10 cellular contexts compared by ENCODE assay signal in the genomic region with DNA sequence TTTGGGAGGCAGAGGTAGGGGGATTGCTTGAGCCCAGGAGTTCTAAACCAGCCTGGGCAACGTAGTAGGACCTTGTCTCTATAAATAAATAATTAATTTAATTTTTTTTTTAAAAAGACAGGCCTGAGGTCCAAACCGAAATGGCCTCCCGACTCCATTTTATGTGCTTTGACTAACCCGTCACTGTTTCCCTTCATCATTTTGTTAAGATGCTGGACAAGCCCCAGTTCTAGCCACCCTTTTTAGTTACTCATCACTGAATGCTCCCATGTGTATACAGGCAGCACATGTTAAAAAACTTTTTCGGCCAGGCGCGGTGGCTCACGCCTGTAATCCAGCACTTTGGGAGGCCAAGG.
A peak's percentile ranks its signal among the peaks of the same experiment; 100 is the strongest.
DNase-seq lines count a peak whose midpoint lies in the region; ATAC-seq and TF ChIP-seq lines count a peak whose summit lies in the region.
"Had no signal": no experiment of that assay in that cellular context is flagged by ENCODE, and none has a peak within 500 bp of the region (broad histone marks: within the 10 kb centered on the region; RNA-seq: fewer than 3 reads in every experiment).

No MANE protein-coding gene starts in this region.

- no peaks in the 10 kb centered on the region for H3K79me2 ChIP-seq in KMS-11 (ENCODE audit: insufficient read depth, low read depth)

- H3K9ac ChIP-seq in KMS-11: no peak overlapping the region

- POLR2A ChIA-PET in CD8-positive, alpha-beta memory T cell (lab: Charles Lee): interaction anchor here (1.4 kb wide), 1 partner anchor 15 kb away, joined by 4 read pairs; no protein-coding TSS in a partner anchor

- peaks cover 27% of the 10 kb centered on the region for H3K4me1 ChIP-seq in CD8-positive, alpha-beta memory T cell (ENCODE audit: insufficient read depth, low read length)
- H3K4me1 ChIP-seq in KMS-11 (ENCODE audit: low read depth, poor library complexity, severe bottlenecking): peaks cover 12% of the 10 kb centered on the region
- no peaks in the 10 kb centered on the region for H3K4me1 ChIP-seq in breast epithelium
- H3K4me1 ChIP-seq in neutrophil (ENCODE audit: control insufficient read depth in 1 of 2, insufficient read depth in 1 of 2, low read depth in 1 of 2, low read length in 1 of 2): peaks cover 15 to 25% of the 10 kb centered on the region in 2 experiments

- H2AFZ ChIP-seq in KMS-11 (ENCODE audit: low read depth): peak overlapping the region; percentile 35; the same call in 1 of the 2 replicates
- H2AFZ ChIP-seq: PC-9 had no signal

- H3K36me3 ChIP-seq in CD8-positive, alpha-beta memory T cell (ENCODE audit: insufficient read depth, low read length): no peaks in the 10 kb centered on the region
- no peaks in the 10 kb centered on the region for H3K36me3 ChIP-seq in KMS-11 (ENCODE audit: insufficient read depth)
- H3K36me3 ChIP-seq in breast epithelium: no peaks in the 10 kb centered on the region
- H3K36me3 ChIP-seq in neutrophil: no peaks in the 10 kb centered on the region

- H3K4me3 Mint-ChIP-seq in CD8-positive, alpha-beta memory T cell: peak overlapping the region in 5 of 7 donors; percentile 28 to 74 (median 51)
- H3K4me3 Mint-ChIP-seq: HFFc6, neural crest cell had no signal

- no peak overlapping the region for H3K4me3 ChIP-seq in CD8-positive, alpha-beta memory T cell (ENCODE audit: low read length)
- H3K4me3 ChIP-seq in KMS-11 (IDR thresholded peaks at IDR 0.05; ENCODE audit: insufficient read depth, low read depth, low read length) (no peak overlapping the region), breast epithelium (no peak overlapping the region), neutrophil (ENCODE audit: low read depth in 1 of 2, low read length in 1 of 2) (no peak overlapping the region)
- H3K4me3 ChIP-seq: PC-9 had no signal

- CTCF ChIA-PET in CD8-positive, alpha-beta memory T cell (lab: Charles Lee): interaction anchor here (1.1 kb wide), 1 partner anchor 9 kb away, joined by 3 read pairs; no protein-coding TSS in a partner anchor

- H3K4me1 Mint-ChIP-seq in CD8-positive, alpha-beta memory T cell: peaks cover 39 to 58% (median 53%) of the 10 kb centered on the region in 3 donors
- H3K4me1 Mint-ChIP-seq: neural crest cell had no signal

- H3K27me3 ChIP-seq in CD8-positive, alpha-beta memory T cell (ENCODE audit: insufficient read depth, low read length, poor library complexity, severe bottlenecking): no peaks in the 10 kb centered on the region
- H3K27me3 ChIP-seq in KMS-11 (ENCODE audit: insufficient read depth, low read depth) (no peaks in the 10 kb centered on the region), breast epithelium (no peaks in the 10 kb centered on the region), neutrophil (no peaks in the 10 kb centered on the region)

- no peaks in the 10 kb centered on the region for H3K9me3 ChIP-seq in CD8-positive, alpha-beta memory T cell (ENCODE audit: low read length)
- H3K9me3 ChIP-seq in breast epithelium: peaks cover 0 to 3% of the 10 kb centered on the region in 2 donors
- no peaks in the 10 kb centered on the region for H3K9me3 ChIP-seq in neutrophil

- peaks cover 0 to 11% (median 6%) of the 10 kb centered on the region in 3 donors for H3K36me3 Mint-ChIP-seq in CD8-positive, alpha-beta memory T cell

- peak overlapping the region; percentile 93 to 99 (median 98) for H3K27ac Mint-ChIP-seq in CD8-positive, alpha-beta memory T cell

- TF ChIP-seq CTCF in KMS-11 (conservative IDR thresholded peaks at IDR 0.05; ENCODE audit: low read depth, low read length) (no peak), breast epithelium (IDR thresholded peaks at IDR 0.05) (no peak), neutrophil (IDR thresholded peaks at IDR 0.05) (no peak)

- intact Hi-C loops in breast epithelium (cut with DNase I; ENCODE audit: low total_unique reads): no loop called here

- H3K27ac ChIP-seq in CD8-positive, alpha-beta memory T cell (ENCODE audit: low read depth, low read length): no peak overlapping the region
- H3K27ac ChIP-seq in KMS-11: no peak overlapping the region
- peak overlapping the region; percentile 56 to 81 for H3K27ac ChIP-seq in breast epithelium
- peak overlapping the region; percentile 75 for H3K27ac ChIP-seq in neutrophil
- H3K27ac ChIP-seq: PC-9 had no signal

- no peak overlapping the region for H3K4me2 ChIP-seq in KMS-11
- H3K4me2 ChIP-seq: PC-9 had no signal

- no peak for ATAC-seq in HG03457 (IDR thresholded peaks at IDR 0.05; ENCODE audit: unreplicated experiment)
- no peak for ATAC-seq in GM21367 (IDR thresholded peaks at IDR 0.05; ENCODE audit: unreplicated experiment)

- DNase-seq in CD8-positive, alpha-beta memory T cell: no peak
- DNase-seq in breast epithelium (ENCODE audit: low spot score in 2 of 2) (no peak), DMS53 (lab: John Stamatoyannopoulos, UW) (no peak)

- H4K20me1 ChIP-seq in KMS-11 (ENCODE audit: insufficient read depth): no peaks in the 10 kb centered on the region

- H3K27me3 Mint-ChIP-seq in CD8-positive, alpha-beta memory T cell: no peaks in the 10 kb centered on the region

- no peak for TF ChIP-seq POLR2A in breast epithelium (IDR thresholded peaks at IDR 0.05)

- H3K9me3 Mint-ChIP-seq in CD8-positive, alpha-beta memory T cell: no peaks in the 10 kb centered on the region
- H3K9me3 Mint-ChIP-seq: HFFc6, neural crest cell had no signal

Comparison
In these comparisons a context has a peak if more than half of its experiments do, and no peak if none do; other contexts are left out.
1. H3K27ac ChIP-seq: peak in breast epithelium (2 of 2) and neutrophil (single experiment); none in CD8-positive, alpha-beta memory T cell (single experiment) and KMS-11 (single experiment).